In the genomic region with DNA sequence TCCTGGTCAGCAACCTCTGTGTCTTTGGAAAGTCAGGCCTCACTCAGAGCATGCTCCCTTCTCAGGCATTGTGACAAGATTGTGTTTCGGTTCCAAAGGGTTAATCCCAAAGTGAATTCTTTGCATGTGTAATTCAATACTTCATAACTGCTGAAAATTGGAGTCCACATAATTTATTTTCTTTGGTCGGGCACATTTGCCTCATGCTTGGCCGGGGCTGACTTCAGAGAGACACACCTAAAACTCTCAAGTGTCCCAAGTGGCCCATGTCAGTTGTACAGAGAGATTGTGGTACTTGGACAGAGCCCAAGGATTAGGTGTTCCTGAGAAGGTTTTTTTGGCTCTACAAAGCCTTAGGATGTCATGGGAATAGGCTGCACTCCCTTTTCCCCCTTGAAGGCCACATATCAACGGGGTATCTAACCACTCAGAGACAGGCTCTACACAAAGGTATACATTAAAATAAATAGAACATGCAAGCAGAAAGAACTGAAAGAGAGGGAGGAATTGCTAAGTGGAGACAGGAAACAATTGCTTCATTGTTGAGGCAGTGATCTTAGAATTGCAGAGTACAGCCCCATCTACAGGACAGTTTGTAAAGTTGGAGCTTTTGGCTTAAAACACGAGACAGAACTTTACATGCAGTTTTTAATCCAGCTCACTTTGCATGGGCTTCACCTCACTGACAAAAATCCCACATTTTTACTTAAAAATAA, we compare ENCODE assay signal across 1 cellular context.
TF ChIP-seq lines count a peak whose summit lies in the region.

No MANE protein-coding gene starts in this region.

TF ChIP-seq in HepG2, 621 proteins besides CTCF, POLR2A, EP300 and RAD21 (continued from another document and continues in another):
- TF ChIP-seq, protein P1, sequence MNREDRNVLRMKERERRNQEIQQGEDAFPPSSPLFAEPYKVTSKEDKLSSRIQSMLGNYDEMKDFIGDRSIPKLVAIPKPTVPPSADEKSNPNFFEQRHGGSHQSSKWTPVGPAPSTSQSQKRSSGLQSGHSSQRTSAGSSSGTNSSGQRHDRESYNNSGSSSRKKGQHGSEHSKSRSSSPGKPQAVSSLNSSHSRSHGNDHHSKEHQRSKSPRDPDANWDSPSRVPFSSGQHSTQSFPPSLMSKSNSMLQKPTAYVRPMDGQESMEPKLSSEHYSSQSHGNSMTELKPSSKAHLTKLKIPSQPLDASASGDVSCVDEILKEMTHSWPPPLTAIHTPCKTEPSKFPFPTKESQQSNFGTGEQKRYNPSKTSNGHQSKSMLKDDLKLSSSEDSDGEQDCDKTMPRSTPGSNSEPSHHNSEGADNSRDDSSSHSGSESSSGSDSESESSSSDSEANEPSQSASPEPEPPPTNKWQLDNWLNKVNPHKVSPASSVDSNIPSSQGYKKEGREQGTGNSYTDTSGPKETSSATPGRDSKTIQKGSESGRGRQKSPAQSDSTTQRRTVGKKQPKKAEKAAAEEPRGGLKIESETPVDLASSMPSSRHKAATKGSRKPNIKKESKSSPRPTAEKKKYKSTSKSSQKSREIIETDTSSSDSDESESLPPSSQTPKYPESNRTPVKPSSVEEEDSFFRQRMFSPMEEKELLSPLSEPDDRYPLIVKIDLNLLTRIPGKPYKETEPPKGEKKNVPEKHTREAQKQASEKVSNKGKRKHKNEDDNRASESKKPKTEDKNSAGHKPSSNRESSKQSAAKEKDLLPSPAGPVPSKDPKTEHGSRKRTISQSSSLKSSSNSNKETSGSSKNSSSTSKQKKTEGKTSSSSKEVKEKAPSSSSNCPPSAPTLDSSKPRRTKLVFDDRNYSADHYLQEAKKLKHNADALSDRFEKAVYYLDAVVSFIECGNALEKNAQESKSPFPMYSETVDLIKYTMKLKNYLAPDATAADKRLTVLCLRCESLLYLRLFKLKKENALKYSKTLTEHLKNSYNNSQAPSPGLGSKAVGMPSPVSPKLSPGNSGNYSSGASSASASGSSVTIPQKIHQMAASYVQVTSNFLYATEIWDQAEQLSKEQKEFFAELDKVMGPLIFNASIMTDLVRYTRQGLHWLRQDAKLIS (CRISPR knock-in tag; IDR thresholded peaks at IDR 0.05): no peak
- TF ChIP-seq ZNF121 (CRISPR knock-in tag; IDR thresholded peaks at IDR 0.05) (no peak), THAP11 (CRISPR knock-in tag; IDR thresholded peaks at IDR 0.05) (peak; percentile 50; the same call in 1 of the 2 replicates), SMAD1 (CRISPR knock-in tag; IDR thresholded peaks at IDR 0.05; ENCODE audit: borderline replicate concordance, low read depth) (no peak), SIX1 (CRISPR knock-in tag; IDR thresholded peaks at IDR 0.05; ENCODE audit: borderline replicate concordance) (no peak), ZNF34 (CRISPR knock-in tag; IDR thresholded peaks at IDR 0.05; ENCODE audit: borderline replicate concordance) (no peak), ZNF44 (CRISPR knock-in tag; IDR thresholded peaks at IDR 0.05) (0 out of 2 replicates have a peak, but pooled peaks have one; percentile 31), RFXANK (CRISPR knock-in tag; IDR thresholded peaks at IDR 0.05) (no peak), NFIC (IDR thresholded peaks at IDR 0.05; ENCODE audit: low read length) (peak; percentile 67), ZNF614 (CRISPR knock-in tag; IDR thresholded peaks at IDR 0.05; ENCODE audit: borderline replicate concordance) (no peak), PRMT3 (CRISPR knock-in tag; IDR thresholded peaks at IDR 0.05; ENCODE audit: borderline replicate concordance, low read depth) (no peak), MYC (CRISPR knock-in tag; IDR thresholded peaks at IDR 0.05; ENCODE audit: borderline replicate concordance) (no peak), ZSCAN29 (CRISPR knock-in tag; conservative IDR thresholded peaks at IDR 0.05) (no peak), BHLHE40 (IDR thresholded peaks at IDR 0.05; ENCODE audit: low read length) (peak; percentile 28; the same call in 1 of the 2 replicates), SYNCRIP (IDR thresholded peaks at IDR 0.05; ENCODE audit: insufficient read depth, low read depth, low read length) (no peak), ZNF652 (CRISPR knock-in tag; IDR thresholded peaks at IDR 0.05; ENCODE audit: borderline replicate concordance, low read depth) (peak; percentile 76), PAF1 (CRISPR knock-in tag; IDR thresholded peaks at IDR 0.05) (no peak), NCOA5 (CRISPR knock-in tag; IDR thresholded peaks at IDR 0.05) (no peak), YY1 (IDR thresholded peaks at IDR 0.05; ENCODE audit: insufficient read depth, insufficient replicate concordance, low read depth, low read length) (no peak), ZMYM4 (CRISPR knock-in tag; IDR thresholded peaks at IDR 0.05) (peak; percentile 68), HOXA7 (CRISPR knock-in tag; IDR thresholded peaks at IDR 0.05) (no peak), REPIN1 (CRISPR knock-in tag; IDR thresholded peaks at IDR 0.05; ENCODE audit: borderline replicate concordance, low read depth) (no peak), ZNF567 (CRISPR knock-in tag; IDR thresholded peaks at IDR 0.05; ENCODE audit: borderline replicate concordance) (no peak), FOXK2 (IDR thresholded peaks at IDR 0.05) (no peak), KLF15 (CRISPR knock-in tag; IDR thresholded peaks at IDR 0.05; ENCODE audit: borderline replicate concordance) (no peak), TOPORS (CRISPR knock-in tag; IDR thresholded peaks at IDR 0.05) (no peak)
- TF ChIP-seq, protein P2, sequence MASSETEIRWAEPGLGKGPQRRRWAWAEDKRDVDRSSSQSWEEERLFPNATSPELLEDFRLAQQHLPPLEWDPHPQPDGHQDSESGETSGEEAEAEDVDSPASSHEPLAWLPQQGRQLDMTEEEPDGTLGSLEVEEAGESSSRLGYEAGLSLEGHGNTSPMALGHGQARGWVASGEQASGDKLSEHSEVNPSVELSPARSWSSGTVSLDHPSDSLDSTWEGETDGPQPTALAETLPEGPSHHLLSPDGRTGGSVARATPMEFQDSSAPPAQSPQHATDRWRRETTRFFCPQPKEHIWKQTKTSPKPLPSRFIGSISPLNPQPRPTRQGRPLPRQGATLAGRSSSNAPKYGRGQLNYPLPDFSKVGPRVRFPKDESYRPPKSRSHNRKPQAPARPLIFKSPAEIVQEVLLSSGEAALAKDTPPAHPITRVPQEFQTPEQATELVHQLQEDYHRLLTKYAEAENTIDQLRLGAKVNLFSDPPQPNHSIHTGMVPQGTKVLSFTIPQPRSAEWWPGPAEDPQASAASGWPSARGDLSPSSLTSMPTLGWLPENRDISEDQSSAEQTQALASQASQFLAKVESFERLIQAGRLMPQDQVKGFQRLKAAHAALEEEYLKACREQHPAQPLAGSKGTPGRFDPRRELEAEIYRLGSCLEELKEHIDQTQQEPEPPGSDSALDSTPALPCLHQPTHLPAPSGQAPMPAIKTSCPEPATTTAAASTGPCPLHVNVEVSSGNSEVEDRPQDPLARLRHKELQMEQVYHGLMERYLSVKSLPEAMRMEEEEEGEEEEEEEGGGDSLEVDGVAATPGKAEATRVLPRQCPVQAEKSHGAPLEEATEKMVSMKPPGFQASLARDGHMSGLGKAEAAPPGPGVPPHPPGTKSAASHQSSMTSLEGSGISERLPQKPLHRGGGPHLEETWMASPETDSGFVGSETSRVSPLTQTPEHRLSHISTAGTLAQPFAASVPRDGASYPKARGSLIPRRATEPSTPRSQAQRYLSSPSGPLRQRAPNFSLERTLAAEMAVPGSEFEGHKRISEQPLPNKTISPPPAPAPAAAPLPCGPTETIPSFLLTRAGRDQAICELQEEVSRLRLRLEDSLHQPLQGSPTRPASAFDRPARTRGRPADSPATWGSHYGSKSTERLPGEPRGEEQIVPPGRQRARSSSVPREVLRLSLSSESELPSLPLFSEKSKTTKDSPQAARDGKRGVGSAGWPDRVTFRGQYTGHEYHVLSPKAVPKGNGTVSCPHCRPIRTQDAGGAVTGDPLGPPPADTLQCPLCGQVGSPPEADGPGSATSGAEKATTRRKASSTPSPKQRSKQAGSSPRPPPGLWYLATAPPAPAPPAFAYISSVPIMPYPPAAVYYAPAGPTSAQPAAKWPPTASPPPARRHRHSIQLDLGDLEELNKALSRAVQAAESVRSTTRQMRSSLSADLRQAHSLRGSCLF (CRISPR knock-in tag; IDR thresholded peaks at IDR 0.05; ENCODE audit: borderline replicate concordance): no peak
- TF ChIP-seq, protein P3, sequence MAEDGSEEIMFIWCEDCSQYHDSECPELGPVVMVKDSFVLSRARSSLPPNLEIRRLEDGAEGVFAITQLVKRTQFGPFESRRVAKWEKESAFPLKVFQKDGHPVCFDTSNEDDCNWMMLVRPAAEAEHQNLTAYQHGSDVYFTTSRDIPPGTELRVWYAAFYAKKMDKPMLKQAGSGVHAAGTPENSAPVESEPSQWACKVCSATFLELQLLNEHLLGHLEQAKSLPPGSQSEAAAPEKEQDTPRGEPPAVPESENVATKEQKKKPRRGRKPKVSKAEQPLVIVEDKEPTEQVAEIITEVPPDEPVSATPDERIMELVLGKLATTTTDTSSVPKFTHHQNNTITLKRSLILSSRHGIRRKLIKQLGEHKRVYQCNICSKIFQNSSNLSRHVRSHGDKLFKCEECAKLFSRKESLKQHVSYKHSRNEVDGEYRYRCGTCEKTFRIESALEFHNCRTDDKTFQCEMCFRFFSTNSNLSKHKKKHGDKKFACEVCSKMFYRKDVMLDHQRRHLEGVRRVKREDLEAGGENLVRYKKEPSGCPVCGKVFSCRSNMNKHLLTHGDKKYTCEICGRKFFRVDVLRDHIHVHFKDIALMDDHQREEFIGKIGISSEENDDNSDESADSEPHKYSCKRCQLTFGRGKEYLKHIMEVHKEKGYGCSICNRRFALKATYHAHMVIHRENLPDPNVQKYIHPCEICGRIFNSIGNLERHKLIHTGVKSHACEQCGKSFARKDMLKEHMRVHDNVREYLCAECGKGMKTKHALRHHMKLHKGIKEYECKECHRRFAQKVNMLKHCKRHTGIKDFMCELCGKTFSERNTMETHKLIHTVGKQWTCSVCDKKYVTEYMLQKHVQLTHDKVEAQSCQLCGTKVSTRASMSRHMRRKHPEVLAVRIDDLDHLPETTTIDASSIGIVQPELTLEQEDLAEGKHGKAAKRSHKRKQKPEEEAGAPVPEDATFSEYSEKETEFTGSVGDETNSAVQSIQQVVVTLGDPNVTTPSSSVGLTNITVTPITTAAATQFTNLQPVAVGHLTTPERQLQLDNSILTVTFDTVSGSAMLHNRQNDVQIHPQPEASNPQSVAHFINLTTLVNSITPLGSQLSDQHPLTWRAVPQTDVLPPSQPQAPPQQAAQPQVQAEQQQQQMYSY (CRISPR knock-in tag; IDR thresholded peaks at IDR 0.05): no peak
- TF ChIP-seq, protein P4, sequence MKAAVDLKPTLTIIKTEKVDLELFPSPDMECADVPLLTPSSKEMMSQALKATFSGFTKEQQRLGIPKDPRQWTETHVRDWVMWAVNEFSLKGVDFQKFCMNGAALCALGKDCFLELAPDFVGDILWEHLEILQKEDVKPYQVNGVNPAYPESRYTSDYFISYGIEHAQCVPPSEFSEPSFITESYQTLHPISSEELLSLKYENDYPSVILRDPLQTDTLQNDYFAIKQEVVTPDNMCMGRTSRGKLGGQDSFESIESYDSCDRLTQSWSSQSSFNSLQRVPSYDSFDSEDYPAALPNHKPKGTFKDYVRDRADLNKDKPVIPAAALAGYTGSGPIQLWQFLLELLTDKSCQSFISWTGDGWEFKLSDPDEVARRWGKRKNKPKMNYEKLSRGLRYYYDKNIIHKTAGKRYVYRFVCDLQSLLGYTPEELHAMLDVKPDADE (CRISPR knock-in tag; IDR thresholded peaks at IDR 0.05): no peak
- TF ChIP-seq, protein P5, sequence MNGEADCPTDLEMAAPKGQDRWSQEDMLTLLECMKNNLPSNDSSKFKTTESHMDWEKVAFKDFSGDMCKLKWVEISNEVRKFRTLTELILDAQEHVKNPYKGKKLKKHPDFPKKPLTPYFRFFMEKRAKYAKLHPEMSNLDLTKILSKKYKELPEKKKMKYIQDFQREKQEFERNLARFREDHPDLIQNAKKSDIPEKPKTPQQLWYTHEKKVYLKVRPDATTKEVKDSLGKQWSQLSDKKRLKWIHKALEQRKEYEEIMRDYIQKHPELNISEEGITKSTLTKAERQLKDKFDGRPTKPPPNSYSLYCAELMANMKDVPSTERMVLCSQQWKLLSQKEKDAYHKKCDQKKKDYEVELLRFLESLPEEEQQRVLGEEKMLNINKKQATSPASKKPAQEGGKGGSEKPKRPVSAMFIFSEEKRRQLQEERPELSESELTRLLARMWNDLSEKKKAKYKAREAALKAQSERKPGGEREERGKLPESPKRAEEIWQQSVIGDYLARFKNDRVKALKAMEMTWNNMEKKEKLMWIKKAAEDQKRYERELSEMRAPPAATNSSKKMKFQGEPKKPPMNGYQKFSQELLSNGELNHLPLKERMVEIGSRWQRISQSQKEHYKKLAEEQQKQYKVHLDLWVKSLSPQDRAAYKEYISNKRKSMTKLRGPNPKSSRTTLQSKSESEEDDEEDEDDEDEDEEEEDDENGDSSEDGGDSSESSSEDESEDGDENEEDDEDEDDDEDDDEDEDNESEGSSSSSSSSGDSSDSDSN (CRISPR knock-in tag; IDR thresholded peaks at IDR 0.05): no peak
- TF ChIP-seq, protein P6, sequence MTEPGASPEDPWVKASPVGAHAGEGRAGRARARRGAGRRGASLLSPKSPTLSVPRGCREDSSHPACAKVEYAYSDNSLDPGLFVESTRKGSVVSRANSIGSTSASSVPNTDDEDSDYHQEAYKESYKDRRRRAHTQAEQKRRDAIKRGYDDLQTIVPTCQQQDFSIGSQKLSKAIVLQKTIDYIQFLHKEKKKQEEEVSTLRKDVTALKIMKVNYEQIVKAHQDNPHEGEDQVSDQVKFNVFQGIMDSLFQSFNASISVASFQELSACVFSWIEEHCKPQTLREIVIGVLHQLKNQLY (CRISPR knock-in tag; IDR thresholded peaks at IDR 0.05): no peak
- TF ChIP-seq, protein P7, sequence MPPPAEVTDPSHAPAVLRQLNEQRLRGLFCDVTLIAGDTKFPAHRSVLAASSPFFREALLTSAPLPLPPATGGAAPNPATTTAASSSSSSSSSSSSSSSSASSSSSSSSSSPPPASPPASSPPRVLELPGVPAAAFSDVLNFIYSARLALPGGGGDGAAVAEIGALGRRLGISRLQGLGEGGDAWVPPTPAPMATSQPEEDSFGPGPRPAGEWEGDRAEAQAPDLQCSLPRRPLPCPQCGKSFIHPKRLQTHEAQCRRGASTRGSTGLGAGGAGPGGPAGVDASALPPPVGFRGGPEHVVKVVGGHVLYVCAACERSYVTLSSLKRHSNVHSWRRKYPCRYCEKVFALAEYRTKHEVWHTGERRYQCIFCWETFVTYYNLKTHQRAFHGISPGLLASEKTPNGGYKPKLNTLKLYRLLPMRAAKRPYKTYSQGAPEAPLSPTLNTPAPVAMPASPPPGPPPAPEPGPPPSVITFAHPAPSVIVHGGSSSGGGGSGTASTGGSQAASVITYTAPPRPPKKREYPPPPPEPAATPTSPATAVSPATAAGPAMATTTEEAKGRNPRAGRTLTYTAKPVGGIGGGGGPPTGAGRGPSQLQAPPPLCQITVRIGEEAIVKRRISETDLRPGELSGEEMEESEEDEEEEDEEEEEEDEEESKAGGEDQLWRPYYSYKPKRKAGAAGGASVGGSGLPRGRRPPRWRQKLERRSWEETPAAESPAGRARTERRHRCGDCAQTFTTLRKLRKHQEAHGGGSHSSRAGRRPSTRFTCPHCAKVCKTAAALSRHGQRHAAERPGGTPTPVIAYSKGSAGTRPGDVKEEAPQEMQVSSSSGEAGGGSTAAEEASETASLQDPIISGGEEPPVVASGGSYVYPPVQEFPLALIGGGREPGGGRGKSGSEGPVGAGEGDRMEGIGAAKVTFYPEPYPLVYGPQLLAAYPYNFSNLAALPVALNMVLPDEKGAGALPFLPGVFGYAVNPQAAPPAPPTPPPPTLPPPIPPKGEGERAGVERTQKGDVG (CRISPR knock-in tag; IDR thresholded peaks at IDR 0.05; ENCODE audit: borderline replicate concordance): no peak
- TF ChIP-seq, protein P8, sequence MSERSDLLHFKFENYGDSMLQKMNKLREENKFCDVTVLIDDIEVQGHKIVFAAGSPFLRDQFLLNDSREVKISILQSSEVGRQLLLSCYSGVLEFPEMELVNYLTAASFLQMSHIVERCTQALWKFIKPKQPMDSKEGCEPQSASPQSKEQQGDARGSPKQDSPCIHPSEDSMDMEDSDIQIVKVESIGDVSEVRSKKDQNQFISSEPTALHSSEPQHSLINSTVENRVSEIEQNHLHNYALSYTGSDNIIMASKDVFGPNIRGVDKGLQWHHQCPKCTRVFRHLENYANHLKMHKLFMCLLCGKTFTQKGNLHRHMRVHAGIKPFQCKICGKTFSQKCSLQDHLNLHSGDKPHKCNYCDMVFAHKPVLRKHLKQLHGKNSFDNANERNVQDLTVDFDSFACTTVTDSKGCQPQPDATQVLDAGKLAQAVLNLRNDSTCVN (CRISPR knock-in tag; IDR thresholded peaks at IDR 0.05; ENCODE audit: borderline replicate concordance): no peak
